In genomic region chr12:75048763-75049162, GRCh38 we compare ENCODE assay signal across 23 cellular contexts.
DNase-seq lines count a peak whose midpoint lies in the region; ATAC-seq and TF ChIP-seq lines count a peak whose summit lies in the region.
"Had no signal": no experiment of that assay in that cellular context is flagged by ENCODE, and none has a peak within 500 bp of the region (broad histone marks: within the 10 kb centered on the region; RNA-seq: fewer than 3 reads in every experiment).

No MANE protein-coding gene starts in this region.

- H3K27ac ChIP-seq in VCaP (peak overlapping the region; percentile 14; the same call in 1 of the 2 replicates), lung (ENCODE audit: low read depth in 1 of 2, low read length in 1 of 2) (no peak overlapping the region), PC-3 (ENCODE audit: low read length) (no peak overlapping the region)
- H3K27ac ChIP-seq: KMS-11 had no signal

- H3K4me1 ChIP-seq in lung (ENCODE audit: control insufficient read depth in 2 of 2, insufficient read depth in 2 of 2, low read length in 2 of 2) = no peaks in the 10 kb centered on the region
- no peaks in the 10 kb centered on the region for H3K4me1 ChIP-seq in PC-3 (ENCODE audit: insufficient read depth, low read length)
- H3K4me1 ChIP-seq: BE2C had no signal

- CTCF ChIA-PET in PC-3 (lab: Charles Lee) = no interaction called here

- TF ChIP-seq CTCF in VCaP (conservative IDR thresholded peaks at IDR 0.05) = no peak
- no peak for TF ChIP-seq CTCF in lung (IDR thresholded peaks at IDR 0.05; ENCODE audit: control extremely low read depth, extremely low read depth)
- no peak for TF ChIP-seq CTCF in PC-3 (conservative IDR thresholded peaks at IDR 0.05; ENCODE audit: low read depth, low read length)

- H3K79me2 ChIP-seq in PC-3 (ENCODE audit: low read length) = no peaks in the 10 kb centered on the region

- no peak overlapping the region for H3K4me2 ChIP-seq in PC-3 (ENCODE audit: low read length)
- H3K4me2 ChIP-seq: GM23338, KMS-11 had no signal

- ATAC-seq in lung (ENCODE audit: insufficient read depth, low FRiP score) (peak; percentile 15), PC-3 (no peak)
- ATAC-seq: GM23338, SK-N-SH treated with all-trans-retinoic acid at 6 μM for 48 hours, T-helper 17 cell had no signal

- no peaks in the 10 kb centered on the region for H3K9me2 ChIP-seq in PC-3 (replicated peaks; ENCODE audit: low read length)

- H2AFZ ChIP-seq in PC-3 (ENCODE audit: low read length) = no peak overlapping the region
- H2AFZ ChIP-seq: GM23338 had no signal

- H3K36me3 ChIP-seq in lung (ENCODE audit: control insufficient read depth in 2 of 2, insufficient read depth in 2 of 2, low read length in 2 of 2) = no peaks in the 10 kb centered on the region
- no peaks in the 10 kb centered on the region for H3K36me3 ChIP-seq in PC-3 (ENCODE audit: low read depth, low read length)
- H3K36me3 ChIP-seq: BE2C had no signal

- H4K20me1 ChIP-seq in PC-3 (ENCODE audit: low read length) = no peaks in the 10 kb centered on the region

- no peaks in the 10 kb centered on the region for H3F3A ChIP-seq in PC-3 (ENCODE audit: low read length, unreplicated experiment)

- peak; percentile 3 for DNase-seq in G401 (ENCODE audit: low spot score)
- peak; percentile 20 for DNase-seq in NCI-H1105 (lab: John Stamatoyannopoulos, UW)
- DNase-seq in lung (ENCODE audit: low spot score) = no peak
- no peak for DNase-seq in 8988T
- DNase-seq in PC-3 = no peak
- no peak for DNase-seq in activated CD4-positive, alpha-beta T cell treated with anti-CD3 and anti-CD28 coated beads, Interleukin-2, amount 50 U/mL, for 1 hour
- DNase-seq: ACHN; BE2C; CD8-positive, alpha-beta memory T cell; DMS 273 treated with DMSO at 0.1 percent for 48 hours; H9; HFFc6; NCI-H1048; NCI-H1436; NCI-H187; NCI-H2081 treated with DMSO at 0.1 percent for 48 hours; NCI-H526; NCI-H82; T-helper 17 cell had no signal

- H3K27me3 ChIP-seq in lung (ENCODE audit: control insufficient read depth, insufficient read depth) = no peaks in the 10 kb centered on the region
- no peaks in the 10 kb centered on the region for H3K27me3 ChIP-seq in PC-3 (ENCODE audit: low read length)
- H3K27me3 ChIP-seq: BE2C had no signal

- POLR2A ChIA-PET in PC-3 (lab: Charles Lee; ENCODE audit: unreplicated experiment) = no interaction called here

- in situ Hi-C loops in G401 (cut with HindIII; ENCODE audit: low sequenced_read_pairs) = no loop called here

- WGBS in lung, 2 donors = 62 to 82% methylated on average over 2 of the region's 2 CpGs

- no peak overlapping the region for H3K4me3 ChIP-seq in lung
- no peak overlapping the region for H3K4me3 ChIP-seq in PC-3 (ENCODE audit: low read length)
- H3K4me3 ChIP-seq: GM23338 had no signal

- BruUV-seq in PC-3 (replicated peaks; lab: Mats Ljungman, UMichigan) = no TSS peak

- intact Hi-C loops in PC-3 (cut with micrococcal nuclease) = no loop called here

- no peak overlapping the region for H3K9ac ChIP-seq in PC-3 (ENCODE audit: low read length)
- H3K9ac ChIP-seq: KMS-11 had no signal

- H3K9me3 ChIP-seq in lung (ENCODE audit: control insufficient read depth in 2 of 2, insufficient read depth in 1 of 2, low read length in 1 of 2) (no peaks in the 10 kb centered on the region), PC-3 (ENCODE audit: low read length) (no peaks in the 10 kb centered on the region)
- H3K9me3 ChIP-seq: BE2C had no signal

Comparison
In these comparisons a context has a peak if more than half of its experiments do, and no peak if none do; other contexts are left out.
1. DNase-seq: peak in G401 (single experiment) and NCI-H1105 (single experiment); none in lung (single experiment), 8988T (single experiment), PC-3 (single experiment) and activated CD4-positive, alpha-beta T cell treated with anti-CD3 and anti-CD28 coated beads, Interleukin-2, amount 50 U/mL, for 1 hour (single experiment).